9 cellular contexts compared by ENCODE assay signal in the genomic region with DNA sequence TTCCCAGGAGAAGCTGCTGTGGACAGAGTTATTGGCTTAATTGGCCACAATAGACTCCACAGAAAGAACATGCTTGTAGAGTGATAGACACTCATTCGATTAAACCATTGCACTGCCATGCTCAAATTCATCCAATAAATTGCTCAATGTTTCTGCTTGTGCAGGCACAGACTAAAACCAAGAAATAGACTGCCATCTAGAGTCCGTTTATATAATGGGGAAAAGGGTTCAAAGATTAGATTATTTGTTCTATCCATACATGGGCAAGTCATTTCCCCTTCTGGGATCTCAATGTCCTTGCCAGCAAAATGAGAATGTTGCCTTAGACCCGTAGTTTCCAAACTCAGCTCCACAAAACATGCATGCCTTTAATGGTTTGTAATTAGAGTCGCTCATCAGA. TPM values are rescaled to one million over a fixed set of nuclear protein-coding genes. Genes with fewer than 3 reads are reported as not detected.
A peak's percentile ranks its signal among the peaks of the same experiment; 100 is the strongest.
DNase-seq lines count a peak whose midpoint lies in the region; ATAC-seq, FAIRE-seq and TF ChIP-seq lines count a peak whose summit lies in the region.
"Had no signal": no experiment of that assay in that cellular context is flagged by ENCODE, and none has a peak within 500 bp of the region (broad histone marks: within the 10 kb centered on the region; RNA-seq: fewer than 3 reads in every experiment).

No MANE protein-coding gene starts in this region.

- ATAC-seq in K562 (peak; percentile 57), lower lobe of right lung (peak; percentile 30 to 31), HG02623 (IDR thresholded peaks at IDR 0.05; ENCODE audit: unreplicated experiment) (no peak)

- CTCF ChIA-PET in K562 (lab: Yijun Ruan, JAX; ENCODE audit: low intra/inter-chr PET ratio) = interaction anchor here (0.6 to 1.6 kb wide), 5 partner anchors 34 to 1945 kb away, joined by 3 to 10 read pairs (median 3); no protein-coding TSS in a partner anchor

- TF ChIP-seq EP300 in K562 (IDR thresholded peaks at IDR 0.05; ENCODE audit: low read length) = no peak

- TF ChIP-seq RAD21 in K562 (CRISPR knock-in tag; conservative IDR thresholded peaks at IDR 0.05 in 1 of 2, IDR thresholded peaks at IDR 0.05 in 1 of 2) = peak; percentile 79 to 88

- DNase-seq in NCI-H510A treated with DMSO at 0.1 percent for 48 hours (lab: John Stamatoyannopoulos, UW) (peak; percentile 16), NCI-H510A (lab: John Stamatoyannopoulos, UW) (no peak), NCI-H2196 (lab: John Stamatoyannopoulos, UW; ENCODE audit: unreplicated experiment) (peak; percentile 28), K562 (ENCODE audit: extremely low read depth in 1 of 4, low spot score in 3 of 4) (peak in 2 of 4 experiments; percentile 30 to 51), lower lobe of right lung (no peak), kidney glomerular epithelial cell (lab: John Stamatoyannopoulos, UW) (no peak)
- no peak for DNase-seq in stimulated activated CD4-positive, alpha-beta T cell treated with anti-CD3 and anti-CD28 coated beads, Interleukin-15, amount 100 ng/mL, for 24 hours

- no TSS peak for BruUV-seq in K562 (replicated peaks; lab: Mats Ljungman, UMichigan)

- TF ChIP-seq POLR2A in K562 (conservative IDR thresholded peaks at IDR 0.05) = no peak

- H3K4me1 ChIP-seq in K562 (replicated peaks in 1 of 2; ENCODE audit: control insufficient read depth in 2 of 2, insufficient read depth in 2 of 2, low read length in 2 of 2) (peaks cover 5 to 7% of the 10 kb centered on the region in 2 experiments; a peak in 3 of 5 replicates), lower lobe of right lung (no peaks in the 10 kb centered on the region)

- H3K4me3 ChIP-seq in K562 (no peak overlapping the region), lower lobe of right lung (no peak overlapping the region)

- TF ChIP-seq CTCF in K562 (IDR thresholded peaks at IDR 0.05 in 2 of 3, conservative IDR thresholded peaks at IDR 0.05 in 1 of 3; ENCODE audit: insufficient read depth in 2 of 3, low read depth in 1 of 3, low read length in 3 of 3) = peak; percentile 43 to 78 (median 48); a peak in 5 of 6 replicates
- TF ChIP-seq CTCF in lower lobe of right lung (IDR thresholded peaks at IDR 0.05) = peak; percentile 46

- no peak overlapping the region for H3K9ac ChIP-seq in K562 (ENCODE audit: insufficient read depth in 1 of 2, low read depth in 2 of 2, low read length in 2 of 2)

- no peaks in the 10 kb centered on the region for H4K20me1 ChIP-seq in K562 (replicated peaks; ENCODE audit: control insufficient read depth, insufficient read depth, low read length)

- H3K27me3 ChIP-seq in K562 (ENCODE audit: control insufficient read depth in 2 of 2, insufficient read depth in 2 of 2, low read length in 2 of 2) (no peaks in the 10 kb centered on the region), lower lobe of right lung (ENCODE audit: low read depth) (no peaks in the 10 kb centered on the region)

- intact Hi-C loops in K562 (cut with micrococcal nuclease) (loop anchor here (1.0 to 10.0 kb wide), 2 partner anchors 34 to 515 kb away; no protein-coding TSS in a partner anchor), lower lobe of right lung (cut with DNase I) (no loop called here)

- no peak overlapping the region for H3K4me2 ChIP-seq in K562 (ENCODE audit: insufficient read depth, low read length)

- H3K36me3 ChIP-seq in K562 (ENCODE audit: control insufficient read depth, insufficient read depth, low read length) = no peaks in the 10 kb centered on the region
- H3K36me3 ChIP-seq in lower lobe of right lung = no peaks in the 10 kb centered on the region

- 3% methylated on average over 4 of the region's 4 CpGs for WGBS in K562 (ENCODE audit: insufficient coverage, low coverage, missing lambda C conversion rate)

- no peaks in the 10 kb centered on the region for H3K79me2 ChIP-seq in K562 (ENCODE audit: control insufficient read depth, insufficient read depth, low read length)

- H3K27ac ChIP-seq in K562 (ENCODE audit: extremely low read depth, low read depth, low read length) (no peak overlapping the region), lower lobe of right lung (no peak overlapping the region)

- POLR2A ChIA-PET in K562 (lab: Yijun Ruan, JAX) = interaction anchor here (1.0 kb wide), 1 partner anchor 113 kb away, joined by 4 read pairs; no protein-coding TSS in a partner anchor

- H2AFZ ChIP-seq in K562 (ENCODE audit: low read depth, low read length) = no peak overlapping the region

- H3K9me3 ChIP-seq in K562 (replicated peaks; ENCODE audit: control insufficient read depth, insufficient read depth, low read depth, low read length) (no peaks in the 10 kb centered on the region), lower lobe of right lung (no peaks in the 10 kb centered on the region)
- H3K9me3 ChIP-seq: Caco-2 had no signal

- H3K9me1 ChIP-seq in K562 (ENCODE audit: control insufficient read depth, insufficient read depth, low read length) = no peaks in the 10 kb centered on the region

- in situ Hi-C loops in K562 (cut with MboI) = no loop called here

- FAIRE-seq in K562 (lab: Jason Lieb, UNC) = peak; percentile 78

RNA-seq across cellular contexts. Expression of gene SMIM10, which starts 8.7 kb away (rescaled TPM):
- 0.81 and 3.7 TPM in 2 replicates for total RNA-seq in K562 (2011; cell fraction: chromatin; rRNA removed; ENCODE audit: low replicate concordance)
- total RNA-seq in K562 (2011; cell fraction: nucleolus; rRNA removed) = 1.2 and 2.9 TPM in 2 replicates
- 2.5 and 2.7 TPM in 2 replicates for total RNA-seq in K562 (2011; cell fraction: nucleoplasm; rRNA removed)
- total RNA-seq in K562 (2014; rRNA removed) (16.4 and 18.2 TPM in 2 replicates), K562 (2014; rRNA removed; fragmentation: Illumina TruSeq; extraction: Trizol) (16.8 and 17.5 TPM in 2 replicates), K562 (2015; rRNA removed; fragmentation: Illumina TruSeq; extraction: Trizol) (21.6 and 25.3 TPM in 2 replicates), K562 (2021) (8.3 and 8.5 TPM in 2 replicates), lower lobe of right lung (4.1 TPM)
- polyA plus RNA-seq in K562 (2011; rRNA removed) (4.8 and 11.0 TPM in 2 replicates), K562 (2014; fragmentation: Illumina TruSeq; extraction: Trizol) (16.0 and 21.9 TPM in 2 replicates), K562 (2014; fragmentation: Nextera tagmentation; extraction: Ambion mirVana) (1 to 10 TPM; 2.1 to 4.2 TPM), K562 (2014; rRNA removed) (21.8 and 23.0 TPM in 2 replicates)
- polyA plus RNA-seq in K562 (2011; cell fraction: cytosol; rRNA removed) = 6.9 and 21.5 TPM in 2 replicates
- 3.3 and 6.6 TPM in 2 replicates for polyA plus RNA-seq in K562 (2011; cell fraction: nucleus; rRNA removed)
- 19.4 and 20.5 TPM in 2 replicates for polyA plus RNA-seq in K562 (2012)
- polyA minus RNA-seq in K562 (2011; rRNA and poly(A)+ RNA removed) = 1.5 and 2.9 TPM in 2 replicates
- 1.5 and 2.3 TPM in 2 replicates for polyA minus RNA-seq in K562 (2011; cell fraction: cytosol; rRNA and poly(A)+ RNA removed)
- polyA minus RNA-seq in K562 (2011; cell fraction: nucleus; rRNA and poly(A)+ RNA removed) = 1.3 TPM in 2 replicates

RNA-seq across cellular contexts. Expression of gene RTL8B, which starts 22.9 kb away (rescaled TPM):
- total RNA-seq in K562 (2011; cell fraction: chromatin; rRNA removed; ENCODE audit: low replicate concordance) = 0.19 TPM in 1 of 2 replicates, not detected in the other
- total RNA-seq in K562 (2011; cell fraction: nucleolus; rRNA removed) = not detected in 2 replicates
- total RNA-seq in K562 (2011; cell fraction: nucleoplasm; rRNA removed) = not detected in 2 replicates
- 0.08 TPM in 1 of 2 replicates, not detected in the other for total RNA-seq in K562 (2014; rRNA removed)
- not detected in 2 replicates for total RNA-seq in K562 (2014; rRNA removed; fragmentation: Illumina TruSeq; extraction: Trizol)
- 0.07 and 0.08 TPM in 2 replicates for total RNA-seq in K562 (2015; rRNA removed; fragmentation: Illumina TruSeq; extraction: Trizol)
- 0.07 and 0.20 TPM in 2 replicates for total RNA-seq in K562 (2021)
- 0.03 TPM in 1 of 2 replicates, not detected in the other for polyA plus RNA-seq in K562 (2011; rRNA removed)
- polyA plus RNA-seq in K562 (2011; cell fraction: cytosol; rRNA removed) = 0.04 and 0.15 TPM in 2 replicates
- polyA plus RNA-seq in K562 (2011; cell fraction: nucleus; rRNA removed) = 0.16 and 0.18 TPM in 2 replicates
- 0.22 and 0.25 TPM in 2 replicates for polyA plus RNA-seq in K562 (2012)
- 0.11 TPM in 1 of 2 replicates, not detected in the other for polyA plus RNA-seq in K562 (2014; fragmentation: Illumina TruSeq; extraction: Trizol)
- polyA plus RNA-seq in K562 (2014; fragmentation: Nextera tagmentation; extraction: Ambion mirVana) = under 1 TPM in 1 of 2 experiments, not detected in 1; 0.03 TPM
- 0.24 and 0.27 TPM in 2 replicates for polyA plus RNA-seq in K562 (2014; rRNA removed)
- polyA minus RNA-seq in K562 (2011; rRNA and poly(A)+ RNA removed) = not detected in 2 replicates
- polyA minus RNA-seq in K562 (2011; cell fraction: cytosol; rRNA and poly(A)+ RNA removed) = not detected in 2 replicates
- polyA minus RNA-seq in K562 (2011; cell fraction: nucleus; rRNA and poly(A)+ RNA removed) = not detected in 2 replicates
- 11.9 TPM for total RNA-seq in lower lobe of right lung

RNA-seq across cellular contexts. Expression of gene RTL8C, which starts 32.7 kb away (rescaled TPM):
- total RNA-seq in K562 (2011; cell fraction: chromatin; rRNA removed; ENCODE audit: low replicate concordance) = 14.2 and 31.1 TPM in 2 replicates
- 32.0 and 32.2 TPM in 2 replicates for total RNA-seq in K562 (2011; cell fraction: nucleolus; rRNA removed)
- total RNA-seq in K562 (2011; cell fraction: nucleoplasm; rRNA removed) = 24.9 and 35.4 TPM in 2 replicates
- 24.9 and 39.0 TPM in 2 replicates for total RNA-seq in K562 (2014; rRNA removed)
- total RNA-seq in K562 (2014; rRNA removed; fragmentation: Illumina TruSeq; extraction: Trizol) = 20.0 and 22.9 TPM in 2 replicates
- total RNA-seq in K562 (2015; rRNA removed; fragmentation: Illumina TruSeq; extraction: Trizol) = 20.6 and 22.4 TPM in 2 replicates
- total RNA-seq in K562 (2021) = 67.5 and 67.8 TPM in 2 replicates
- 22.9 and 48.6 TPM in 2 replicates for polyA plus RNA-seq in K562 (2011; rRNA removed)
- polyA plus RNA-seq in K562 (2011; cell fraction: cytosol; rRNA removed) = 57.6 and 104 TPM in 2 replicates
- polyA plus RNA-seq in K562 (2011; cell fraction: nucleus; rRNA removed) = 55.7 and 86.1 TPM in 2 replicates
- 83.4 and 93.2 TPM in 2 replicates for polyA plus RNA-seq in K562 (2012)
- 44.7 and 60.2 TPM in 2 replicates for polyA plus RNA-seq in K562 (2014; fragmentation: Illumina TruSeq; extraction: Trizol)
- 10 to 100 TPM; 17.0 to 20.5 TPM for polyA plus RNA-seq in K562 (2014; fragmentation: Nextera tagmentation; extraction: Ambion mirVana)
- 36.4 and 49.0 TPM in 2 replicates for polyA plus RNA-seq in K562 (2014; rRNA removed)
- 6.1 and 8.7 TPM in 2 replicates for polyA minus RNA-seq in K562 (2011; rRNA and poly(A)+ RNA removed)
- 30.9 and 33.2 TPM in 2 replicates for polyA minus RNA-seq in K562 (2011; cell fraction: cytosol; rRNA and poly(A)+ RNA removed)
- 13.6 and 14.1 TPM in 2 replicates for polyA minus RNA-seq in K562 (2011; cell fraction: nucleus; rRNA and poly(A)+ RNA removed)
- total RNA-seq in lower lobe of right lung = 66.8 TPM

RNA-seq across cellular contexts. Expression of gene RTL8A, which starts 52.5 kb away (rescaled TPM):
- 11.6 and 23.5 TPM in 2 replicates for total RNA-seq in K562 (2011; cell fraction: chromatin; rRNA removed; ENCODE audit: low replicate concordance)
- 16.7 and 19.7 TPM in 2 replicates for total RNA-seq in K562 (2011; cell fraction: nucleolus; rRNA removed)
- 17.2 and 30.8 TPM in 2 replicates for total RNA-seq in K562 (2011; cell fraction: nucleoplasm; rRNA removed)
- total RNA-seq in K562 (2014; rRNA removed) (13.2 and 15.9 TPM in 2 replicates), K562 (2014; rRNA removed; fragmentation: Illumina TruSeq; extraction: Trizol) (8.1 and 10.1 TPM in 2 replicates), K562 (2015; rRNA removed; fragmentation: Illumina TruSeq; extraction: Trizol) (17.9 and 18.9 TPM in 2 replicates), K562 (2021) (36.5 and 42.6 TPM in 2 replicates), lower lobe of right lung (37.4 TPM)
- polyA plus RNA-seq in K562 (2011; rRNA removed) (24.4 and 36.0 TPM in 2 replicates), K562 (2014; fragmentation: Illumina TruSeq; extraction: Trizol) (95.1 and 98.7 TPM in 2 replicates), K562 (2014; fragmentation: Nextera tagmentation; extraction: Ambion mirVana) (10 to 100 TPM; 23.7 to 30.3 TPM), K562 (2014; rRNA removed) (36.2 and 62.4 TPM in 2 replicates)
- polyA plus RNA-seq in K562 (2011; cell fraction: cytosol; rRNA removed) = 75.3 and 105 TPM in 2 replicates
- polyA plus RNA-seq in K562 (2011; cell fraction: nucleus; rRNA removed) = 58.1 and 84.1 TPM in 2 replicates
- 79.9 and 169 TPM in 2 replicates for polyA plus RNA-seq in K562 (2012)
- 9.2 and 11.4 TPM in 2 replicates for polyA minus RNA-seq in K562 (2011; rRNA and poly(A)+ RNA removed)
- 14.4 and 26.2 TPM in 2 replicates for polyA minus RNA-seq in K562 (2011; cell fraction: cytosol; rRNA and poly(A)+ RNA removed)
- polyA minus RNA-seq in K562 (2011; cell fraction: nucleus; rRNA and poly(A)+ RNA removed) = 10.2 and 12.6 TPM in 2 replicates

Comparison
In these comparisons a context has a peak if more than half of its experiments do, and no peak if none do; other contexts are left out.
1. DNase-seq: peak in NCI-H510A treated with DMSO at 0.1 percent for 48 hours (single experiment) and NCI-H2196 (single experiment); none in NCI-H510A (single experiment), lower lobe of right lung (single experiment), stimulated activated CD4-positive, alpha-beta T cell treated with anti-CD3 and anti-CD28 coated beads, Interleukin-15, amount 100 ng/mL, for 24 hours (single experiment) and kidney glomerular epithelial cell (single experiment).
2. RNA of gene RTL8B, which starts 22.9 kb away (total RNA-seq): 11.9 TPM in lower lobe of right lung (single experiment); 0.07 to 0.20 TPM in K562; every median in the first group is over 10 times any median in the second.